ENCODE assay signal across 1 cellular context in genomic region chr3:182731764-182732163, GRCh38.
TF ChIP-seq lines count a peak whose summit lies in the region.

No MANE protein-coding gene starts in this region.

TF ChIP-seq in HEK293, 187 proteins besides CTCF, POLR2A, EP300 and RAD21 (continued from another document):
- TF ChIP-seq ZNF692 (tag by site-specific recombination; IDR thresholded peaks at IDR 0.05) = no peak
- TF ChIP-seq ZNF398 (tag by site-specific recombination; IDR thresholded peaks at IDR 0.05) = no peak
- TF ChIP-seq ZNF776 (tag by site-specific recombination; IDR thresholded peaks at IDR 0.05; ENCODE audit: borderline replicate concordance) = 0 out of 2 replicates have a peak, but pooled peaks have one; percentile 64
- TF ChIP-seq ZNF664 (tag by site-specific recombination; IDR thresholded peaks at IDR 0.05) = no peak
